ENCODE assay signal across 10 cellular contexts in genomic region chr7:49775065-49775948, GRCh38. TPM values are rescaled to one million over a fixed set of nuclear protein-coding genes. Genes with fewer than 3 reads are reported as not detected.
DNase-seq lines count a peak whose midpoint lies in the region; ATAC-seq and TF ChIP-seq lines count a peak whose summit lies in the region.
"Had no signal": no experiment of that assay in that cellular context is flagged by ENCODE, and none has a peak within 500 bp of the region (broad histone marks: within the 10 kb centered on the region; RNA-seq: fewer than 3 reads in every experiment).

No MANE protein-coding gene starts in this region.

- no peak for ATAC-seq in T-cell (replicated peaks in 1 of 4)
- no peak for ATAC-seq in GM18868 (IDR thresholded peaks at IDR 0.05; ENCODE audit: unreplicated experiment)
- no peak for ATAC-seq in HG03159 (IDR thresholded peaks at IDR 0.05; ENCODE audit: unreplicated experiment)
- ATAC-seq in HG02840 (IDR thresholded peaks at IDR 0.05; ENCODE audit: low FRiP score, unreplicated experiment), result no peak

- H3K79me2 ChIP-seq in hepatocyte (no peaks in the 10 kb centered on the region), parathyroid adenoma (no peaks in the 10 kb centered on the region)

- POLR2A ChIA-PET in T-cell (lab: Charles Lee), result no interaction called here

- CTCF ChIA-PET in Calu3 (lab: Charles Lee), result interaction anchor here (0.6 to 0.7 kb wide), 2 partner anchors 20 to 787 kb away, joined by 3 to 5 read pairs; no protein-coding TSS in a partner anchor
- CTCF ChIA-PET in T-cell (lab: Charles Lee), result no interaction called here

- peaks cover 91% of the 10 kb centered on the region for H3K27me3 ChIP-seq in hepatocyte
- no peaks in the 10 kb centered on the region for H3K27me3 ChIP-seq in parathyroid adenoma (ENCODE audit: control insufficient read depth, insufficient read depth, low read length)

- no peaks in the 10 kb centered on the region for H4K20me1 ChIP-seq in hepatocyte (ENCODE audit: insufficient read depth, poor library complexity, severe bottlenecking)

- H3K9me3 Mint-ChIP-seq in Calu3 (ENCODE audit: low read depth, unreplicated experiment) (peaks cover 4% of the 10 kb centered on the region), T-cell (peaks cover 0 to 5% (median 0%) of the 10 kb centered on the region in 3 donors)

- H2AFZ ChIP-seq in hepatocyte (peak overlapping the region; percentile 35), parathyroid adenoma (no peak overlapping the region)

- BruUV-seq in Calu3 (replicated peaks; lab: Mats Ljungman, UMichigan), result no TSS peak

- intact Hi-C loops in Calu3 (cut with micrococcal nuclease; ENCODE audit: unreplicated experiment), result no loop called here

- H3K27me3 Mint-ChIP-seq in Calu3 (ENCODE audit: unreplicated experiment) (peaks cover 13% of the 10 kb centered on the region), T-cell (peaks cover 54 to 58% of the 10 kb centered on the region in 2 donors)

- no peak overlapping the region for H3K9ac ChIP-seq in parathyroid adenoma

- H3K4me1 ChIP-seq in hepatocyte (ENCODE audit: insufficient read depth) (peaks cover 23% of the 10 kb centered on the region), parathyroid adenoma (no peaks in the 10 kb centered on the region)

- H3K36me3 Mint-ChIP-seq in Calu3 (ENCODE audit: insufficient read depth, unreplicated experiment) (no peaks in the 10 kb centered on the region), T-cell (no peaks in the 10 kb centered on the region)

- H3K4me1 Mint-ChIP-seq in Calu3 (ENCODE audit: low read depth, unreplicated experiment) (no peaks in the 10 kb centered on the region), T-cell (peaks cover 7 to 11% (median 9%) of the 10 kb centered on the region in 3 donors)

- 1% methylated on average over 60 of the region's 106 CpGs for WGBS in hepatocyte (ENCODE audit: low lambda C conversion rate, missing lambda C conversion rate)

- H3K4me3 Mint-ChIP-seq in Calu3 (ENCODE audit: low read depth, unreplicated experiment) (peak overlapping the region; percentile 51), T-cell (peak overlapping the region in 2 of 3 donors; percentile 28 to 52)

- H3K27ac Mint-ChIP-seq in Calu3 (ENCODE audit: unreplicated experiment) (no peak overlapping the region), T-cell (no peak overlapping the region)

- no peak overlapping the region for H3K27ac ChIP-seq in hepatocyte
- H3K27ac ChIP-seq in parathyroid adenoma, result no peak overlapping the region

- H3K9me2 ChIP-seq in hepatocyte (replicated peaks; ENCODE audit: insufficient read depth), result no peaks in the 10 kb centered on the region

- peak overlapping the region; percentile 96 for H3K4me2 ChIP-seq in hepatocyte
- peak overlapping the region; percentile 79 for H3K4me2 ChIP-seq in parathyroid adenoma (ENCODE audit: low read length)

- no peaks in the 10 kb centered on the region for H3K9me3 ChIP-seq in hepatocyte (ENCODE audit: low read depth)
- H3K9me3 ChIP-seq in parathyroid adenoma (ENCODE audit: control insufficient read depth, low read length), result no peaks in the 10 kb centered on the region

- TF ChIP-seq CTCF in Calu3 (IDR thresholded peaks at IDR 0.05; ENCODE audit: unreplicated experiment), result no peak
- no peak for TF ChIP-seq CTCF in hepatocyte (IDR thresholded peaks at IDR 0.05; ENCODE audit: poor library complexity)
- no peak for TF ChIP-seq CTCF in parathyroid adenoma (IDR thresholded peaks at IDR 0.05)

- H3K4me3 ChIP-seq in hepatocyte (no peak overlapping the region), parathyroid adenoma (ENCODE audit: low read depth, low read length) (peak overlapping the region; percentile 34)

- DNase-seq in Calu3, result no peak
- DNase-seq in T-cell, result no peak
- peak; percentile 27 for DNase-seq in hepatocyte (ENCODE audit: low spot score)
- no peak for DNase-seq in HCEC 1CT
- DNase-seq: NCI-H524 treated with DMSO at 0.1 percent for 48 hours had no signal

- H3K36me3 ChIP-seq in hepatocyte (replicated peaks; ENCODE audit: insufficient read depth, low read depth) (no peaks in the 10 kb centered on the region), parathyroid adenoma (ENCODE audit: control insufficient read depth, insufficient read depth, low read length) (no peaks in the 10 kb centered on the region)

RNA-seq across cellular contexts. Expression of gene VWC2, which starts 1.9 kb away (rescaled TPM):
- total RNA-seq in Calu3 (2022) (not detected in 2 replicates), T-cell (not detected), hepatocyte (not detected in 2 replicates)
- not detected in 2 replicates for polyA plus RNA-seq in hepatocyte
- total RNA-seq: bronchial epithelial cell had no signal
